ENCODE assay signal across 8 cellular contexts in genomic region chr13:89165685-89166084, GRCh38.
"Had no signal": no experiment of that assay in that cellular context is flagged by ENCODE, and none has a peak within 500 bp of the region (broad histone marks: within the 10 kb centered on the region; RNA-seq: fewer than 3 reads in every experiment).

No MANE protein-coding gene starts in this region.

- DNase-seq: H9, HCEC 1CT, IMR-90 had no signal

- H2AFZ ChIP-seq: GM23338 had no signal

- H3K4me3 ChIP-seq: GM23338, K562 had no signal

- FAIRE-seq: H1, H54, HTR-8/SVneo, K562 had no signal

- H3K4me2 ChIP-seq: GM23338 had no signal
